23 cellular contexts compared by ENCODE assay signal in the genomic region with DNA sequence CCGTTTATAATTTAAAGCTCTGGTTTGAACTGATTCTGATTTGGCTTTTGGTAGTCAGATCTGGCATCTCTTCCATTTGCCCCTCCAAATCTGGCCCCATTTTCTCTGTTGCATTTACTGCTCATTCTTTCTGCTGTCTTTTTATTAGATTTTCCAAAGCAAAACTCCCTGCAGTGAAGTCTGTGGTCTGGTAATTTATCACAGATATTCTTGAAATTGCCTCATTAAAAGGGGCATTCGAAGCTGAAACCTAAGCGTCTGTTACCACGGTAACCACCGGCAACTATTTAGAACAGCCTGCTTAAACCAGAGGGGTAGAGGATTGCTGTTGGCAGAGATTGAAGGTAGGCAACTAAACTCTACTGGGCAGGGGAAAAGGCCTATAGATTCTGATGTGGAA.
DNase-seq lines count a peak whose midpoint lies in the region; ATAC-seq and TF ChIP-seq lines count a peak whose summit lies in the region.
"Had no signal": no experiment of that assay in that cellular context is flagged by ENCODE, and none has a peak within 500 bp of the region (broad histone marks: within the 10 kb centered on the region; RNA-seq: fewer than 3 reads in every experiment).

No MANE protein-coding gene starts in this region.

- no peak overlapping the region for H3K27ac ChIP-seq in A673 (ENCODE audit: low read depth, low read length, poor library complexity, severe bottlenecking)
- no peak overlapping the region for H3K27ac ChIP-seq in GM23338 (ENCODE audit: low read depth)
- H3K27ac ChIP-seq: dorsolateral prefrontal cortex, Peyer's patch, skin epidermis had no signal

- no peaks in the 10 kb centered on the region for H3K27me3 ChIP-seq in A673 (replicated peaks; ENCODE audit: insufficient read depth, low read depth, low read length, poor library complexity)
- H3K27me3 ChIP-seq in GM23338 (ENCODE audit: insufficient read depth): no peaks in the 10 kb centered on the region
- H3K27me3 ChIP-seq in H7 (ENCODE audit: control insufficient read depth, insufficient read depth, low read length): no peaks in the 10 kb centered on the region; the same call in 1 of the 2 replicates
- H3K27me3 ChIP-seq: dorsolateral prefrontal cortex, Peyer's patch had no signal

- H3F3A ChIP-seq in GM23338 (replicated peaks; ENCODE audit: low read depth): no peaks in the 10 kb centered on the region

- intact Hi-C loops in A673 (cut with micrococcal nuclease; ENCODE audit: unreplicated experiment): no loop called here

- no peak for TF ChIP-seq CTCF in A673 (conservative IDR thresholded peaks at IDR 0.05; ENCODE audit: low read depth, low read length)
- no peak for TF ChIP-seq CTCF in GM23338 (conservative IDR thresholded peaks at IDR 0.05; ENCODE audit: low read depth in 2 of 2)

- H3K36me3 ChIP-seq in A673 (ENCODE audit: insufficient read depth, low read length, poor library complexity, severe bottlenecking): no peaks in the 10 kb centered on the region
- no peaks in the 10 kb centered on the region for H3K36me3 ChIP-seq in GM23338 (ENCODE audit: insufficient read depth)
- no peaks in the 10 kb centered on the region for H3K36me3 ChIP-seq in H7 (replicated peaks; ENCODE audit: control insufficient read depth, insufficient read depth, low read length)
- H3K36me3 ChIP-seq: Peyer's patch had no signal

- H3K4me3 ChIP-seq in A673 (ENCODE audit: low read depth, low read length, poor library complexity, severe bottlenecking) (no peak overlapping the region), GM23338 (no peak overlapping the region), H7 (ENCODE audit: insufficient read depth, low read depth, low read length) (no peak overlapping the region)
- H3K4me3 ChIP-seq: dorsolateral prefrontal cortex, lung, Peyer's patch, skin epidermis had no signal

- no peaks in the 10 kb centered on the region for H3K79me2 ChIP-seq in GM23338 (replicated peaks; ENCODE audit: insufficient read depth)

- CTCF ChIA-PET in A673 (lab: Charles Lee): interaction anchor here (0.6 kb wide), 1 partner anchor 87 kb away, joined by 3 read pairs; no protein-coding TSS in a partner anchor

- POLR2A ChIA-PET in A673 (lab: Charles Lee; ENCODE audit: low non-redundant PET): no interaction called here

- no peaks in the 10 kb centered on the region for H3K9me3 Mint-ChIP-seq in GM23338
- H3K9me3 Mint-ChIP-seq: activated CD4-positive, alpha-beta memory T cell treated with anti-CD3 and anti-CD28 coated beads for 36 hours; activated T-helper 17 cell treated with anti-CD3 and anti-CD28 coated beads, Interleukin-2, amount 50 U/mL, for 72 hours; H9; T-cell had no signal

- no peaks in the 10 kb centered on the region for H4K20me1 ChIP-seq in GM23338 (replicated peaks; ENCODE audit: insufficient read depth)

- peaks cover 6% of the 10 kb centered on the region; the same call in 2 of the 3 replicates for H3K4me1 Mint-ChIP-seq in GM23338
- H3K4me1 Mint-ChIP-seq: activated naive CD8-positive, alpha-beta T cell treated with anti-CD3 and anti-CD28 coated beads, Interleukin-2, amount 10 ng/mL, durations not matched to agents 7 days and 5 days; activated T-helper 17 cell treated with anti-CD3 and anti-CD28 coated beads, Interleukin-2, amount 50 U/mL, for 72 hours; T-cell had no signal

- H3K9me3 ChIP-seq in A673 (ENCODE audit: low read depth, low read length, poor library complexity, severe bottlenecking): no peaks in the 10 kb centered on the region
- H3K9me3 ChIP-seq: Peyer's patch had no signal

- H3K4me1 ChIP-seq in A673 (ENCODE audit: insufficient read depth, low read length, poor library complexity, severe bottlenecking) (peaks cover 7% of the 10 kb centered on the region), GM23338 (ENCODE audit: insufficient read depth) (no peaks in the 10 kb centered on the region)
- H3K4me1 ChIP-seq: Peyer's patch had no signal

- no peak overlapping the region for H3K4me2 ChIP-seq in GM23338

- peaks cover 5% of the 10 kb centered on the region; the same call in 1 of the 2 replicates for H3K9me2 ChIP-seq in GM23338 (ENCODE audit: insufficient read depth)

- ATAC-seq in GM23338 (peak; percentile 66), GM21367 (IDR thresholded peaks at IDR 0.05; ENCODE audit: unreplicated experiment) (no peak)
- ATAC-seq: activated T-helper 17 cell treated with anti-CD3 and anti-CD28 coated beads, Interleukin-2, amount 50 U/mL, for 72 hours; T-cell had no signal

- no TSS peak for BruUV-seq in A673 (replicated peaks; lab: Mats Ljungman, UMichigan)

- DNase-seq in A673 (ENCODE audit: low spot score) (peak; percentile 56), GM23338 (ENCODE audit: low spot score) (peak; percentile 69), NCI-H69 (lab: John Stamatoyannopoulos, UW) (peak; percentile 69), iPS-NIHi7 (ENCODE audit: extremely low spot score) (peak; percentile 36), activated gamma-delta T cell (lab: John Stamatoyannopoulos, UW) (no peak), H7 (no peak)
- DNase-seq in activated naive CD4-positive, alpha-beta T cell treated with anti-CD3 and anti-CD28 coated beads, Interleukin-2, amount 50 U/mL, for 16 hours: no peak
- DNase-seq: activated CD4-positive, alpha-beta memory T cell treated with anti-CD3 and anti-CD28 coated beads for 36 hours; activated CD8-positive, alpha-beta memory T cell treated with anti-CD3 and anti-CD28 coated beads, Interleukin-2, amount 50 U/mL, for 48 hours; activated naive CD8-positive, alpha-beta T cell treated with anti-CD3 and anti-CD28 coated beads, Interleukin-2, amount 10 ng/mL, durations not matched to agents 7 days and 5 days; dorsolateral prefrontal cortex; H9; NCI-H1694; nucleus accumbens; Peyer's patch; SIG-M5; stimulated activated CD4-positive, alpha-beta T cell treated with anti-CD3 and anti-CD28 coated beads, Interleukin-1b, Interleukin-23, amount 100 ng/mL, for 48 hours; T-cell; trophoblast cell had no signal

- no peak overlapping the region for H2AFZ ChIP-seq in GM23338

- H3K27me3 Mint-ChIP-seq in GM23338 (ENCODE audit: insufficient read depth, low read depth, poor library complexity): no peaks in the 10 kb centered on the region
- H3K27me3 Mint-ChIP-seq: activated CD4-positive, alpha-beta memory T cell treated with anti-CD3 and anti-CD28 coated beads for 36 hours had no signal

- no peak overlapping the region for H3K4me3 Mint-ChIP-seq in GM23338
- H3K4me3 Mint-ChIP-seq: activated CD4-positive, alpha-beta memory T cell treated with anti-CD3 and anti-CD28 coated beads for 36 hours; activated naive CD8-positive, alpha-beta T cell treated with anti-CD3 and anti-CD28 coated beads, Interleukin-2, amount 10 ng/mL, durations not matched to agents 7 days and 5 days; activated T-helper 17 cell treated with anti-CD3 and anti-CD28 coated beads, Interleukin-2, amount 50 U/mL, for 72 hours; H9; T-cell had no signal

- H3K36me3 Mint-ChIP-seq in GM23338 (ENCODE audit: low read depth): no peaks in the 10 kb centered on the region
- H3K36me3 Mint-ChIP-seq: activated CD4-positive, alpha-beta memory T cell treated with anti-CD3 and anti-CD28 coated beads for 36 hours; activated naive CD8-positive, alpha-beta T cell treated with anti-CD3 and anti-CD28 coated beads, Interleukin-2, amount 10 ng/mL, durations not matched to agents 7 days and 5 days; T-cell had no signal

- H3K27ac Mint-ChIP-seq in GM23338: no peak overlapping the region
- H3K27ac Mint-ChIP-seq: activated CD4-positive, alpha-beta memory T cell treated with anti-CD3 and anti-CD28 coated beads for 36 hours; activated naive CD8-positive, alpha-beta T cell treated with anti-CD3 and anti-CD28 coated beads, Interleukin-2, amount 10 ng/mL, durations not matched to agents 7 days and 5 days; activated T-helper 17 cell treated with anti-CD3 and anti-CD28 coated beads, Interleukin-2, amount 50 U/mL, for 72 hours; H9; T-cell had no signal

TF ChIP-seq in GM23338, 12 proteins besides CTCF, POLR2A, EP300 and RAD21 (continues in another document):
- TF ChIP-seq ETS1 (IDR thresholded peaks at IDR 0.05) (no peak), EZH2 (IDR thresholded peaks at IDR 0.05; ENCODE audit: low read depth, unreplicated experiment) (no peak), EZH2phosphoT487 (IDR thresholded peaks at IDR 0.05; ENCODE audit: unreplicated experiment) (no peak), STAT1 (IDR thresholded peaks at IDR 0.05; ENCODE audit: unreplicated experiment) (no peak), ZNF114 (CRISPR knock-in tag; IDR thresholded peaks at IDR 0.05) (no peak), ZNF331 (CRISPR knock-in tag; IDR thresholded peaks at IDR 0.05; ENCODE audit: low read depth) (no peak), CREB1 (CRISPR knock-in tag; IDR thresholded peaks at IDR 0.05; ENCODE audit: low read depth) (no peak)

Comparison
In these comparisons a context has a peak if more than half of its experiments do, and no peak if none do; other contexts are left out.
1. DNase-seq: peak in A673 (single experiment), GM23338 (single experiment), NCI-H69 (single experiment) and iPS-NIHi7 (single experiment); none in activated gamma-delta T cell (single experiment), H7 (single experiment) and activated naive CD4-positive, alpha-beta T cell treated with anti-CD3 and anti-CD28 coated beads, Interleukin-2, amount 50 U/mL, for 16 hours (single experiment).